Comparison of ENCODE assay signal across 25 cellular contexts in the genomic region with DNA sequence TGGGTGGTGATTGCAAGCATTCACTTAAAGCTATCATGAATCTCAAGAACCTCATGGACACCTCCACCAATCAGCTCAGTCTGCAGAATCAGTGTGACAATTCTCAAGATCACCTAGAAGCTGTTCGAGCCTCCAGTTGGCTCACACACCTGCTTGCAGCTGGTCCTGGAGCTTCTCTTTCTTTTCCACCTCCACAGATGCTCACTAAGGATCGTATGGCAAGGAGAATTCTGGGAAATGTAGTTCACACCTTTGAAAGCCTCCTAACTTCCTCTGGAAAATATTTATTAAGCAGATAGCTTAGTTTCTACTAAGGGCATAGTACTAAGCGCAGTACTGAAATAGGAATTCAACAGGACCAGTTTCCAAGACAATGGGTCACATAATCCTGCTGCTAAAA. TPM values are rescaled to one million over a fixed set of nuclear protein-coding genes. Genes with fewer than 3 reads are reported as not detected.
"Had no signal": no experiment of that assay in that cellular context is flagged by ENCODE, and none has a peak within 500 bp of the region (broad histone marks: within the 10 kb centered on the region; RNA-seq: fewer than 3 reads in every experiment).

No MANE protein-coding gene starts in this region.

- H3K4me2 ChIP-seq: hepatocyte had no signal

- ATAC-seq: natural killer cell had no signal

- FAIRE-seq: islet of Langerhans, small intestine had no signal

- DNase-seq: cortex of kidney; dorsolateral prefrontal cortex; effector CD8-positive, alpha-beta T cell; foreskin melanocyte; head of caudate nucleus; kidney glomerular epithelial cell; mammary epithelial cell; natural killer cell; nucleus accumbens; ovary; small intestine; stimulated activated CD4-positive, alpha-beta T cell treated with anti-CD3 and anti-CD28 coated beads, Interleukin-2, amount 100 ng/mL, for 48 hours; stimulated activated naive CD4-positive, alpha-beta T cell treated with Interleukin-2 at 50 U/mL for 16 hours; transverse colon had no signal

- H3K4me1 ChIP-seq: right atrium auricular region, transverse colon had no signal

- H3K79me2 ChIP-seq: hepatocyte had no signal

- H3K27ac ChIP-seq: dorsolateral prefrontal cortex, hepatocyte, ovary, right atrium auricular region, thoracic aorta, transverse colon had no signal

- H2AFZ ChIP-seq: hepatocyte had no signal

- H3K36me3 ChIP-seq: ovary, right atrium auricular region, thoracic aorta, transverse colon had no signal

- H3K4me3 ChIP-seq: dorsolateral prefrontal cortex, hepatocyte, ovary, right atrium auricular region, thoracic aorta, transverse colon had no signal

- H3K9me3 ChIP-seq: ovary, right atrium auricular region, thoracic aorta, transverse colon had no signal

- H3K27me3 ChIP-seq: dorsolateral prefrontal cortex, hepatocyte, ovary, right atrium auricular region, transverse colon had no signal

RNA-seq across cellular contexts. Expression of a gene that starts 26.2 kb away (rescaled TPM):
- total RNA-seq: dorsolateral prefrontal cortex, hepatocyte, lower leg skin, mammary epithelial cell, mucosa of gallbladder, myocyte, natural killer cell, neural crest cell, ovary, posterior vena cava, right atrium auricular region, thoracic aorta, transverse colon, urinary bladder had no signal
- polyA plus RNA-seq: esophagus, hepatocyte, mammary epithelial cell, ovary, small intestine, urinary bladder had no signal
